In the genomic region with DNA sequence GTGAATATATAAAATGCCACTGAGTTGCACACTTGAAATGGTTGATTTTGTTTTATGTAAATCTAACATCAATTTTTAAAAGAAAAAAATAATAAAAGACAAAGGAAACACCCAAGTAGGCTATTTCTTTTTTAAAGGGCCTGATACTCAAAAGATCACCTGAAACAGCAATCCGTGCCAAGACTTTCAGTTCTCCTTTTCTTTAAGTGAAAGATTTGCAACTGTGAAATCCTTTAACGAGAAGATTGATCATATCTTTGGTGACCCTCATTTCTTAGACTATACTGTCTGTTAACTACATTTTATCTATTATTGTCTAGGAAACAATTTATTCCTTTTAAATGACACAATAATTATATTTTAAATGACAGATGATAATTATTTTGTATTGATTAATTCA, we compare ENCODE assay signal across 10 cellular contexts.
"Had no signal": no experiment of that assay in that cellular context is flagged by ENCODE, and none has a peak within 500 bp of the region (broad histone marks: within the 10 kb centered on the region; RNA-seq: fewer than 3 reads in every experiment).

No MANE protein-coding gene starts in this region.

- H3K4me2 ChIP-seq: GM23338, KMS-11 had no signal

- FAIRE-seq: H1, H54, HepG2 had no signal

- H2AFZ ChIP-seq: GM23338 had no signal

- ATAC-seq: GM23338, HepG2 had no signal

- H3K9ac ChIP-seq: KMS-11 had no signal

- DNase-seq: H9, HCEC 1CT, Karpas-422, KBM-7 had no signal

- H3K4me3 ChIP-seq: GM23338 had no signal

- H3K27ac ChIP-seq: HL-60, KMS-11 had no signal
